ENCODE assay signal across 2 cellular contexts in the genomic region with DNA sequence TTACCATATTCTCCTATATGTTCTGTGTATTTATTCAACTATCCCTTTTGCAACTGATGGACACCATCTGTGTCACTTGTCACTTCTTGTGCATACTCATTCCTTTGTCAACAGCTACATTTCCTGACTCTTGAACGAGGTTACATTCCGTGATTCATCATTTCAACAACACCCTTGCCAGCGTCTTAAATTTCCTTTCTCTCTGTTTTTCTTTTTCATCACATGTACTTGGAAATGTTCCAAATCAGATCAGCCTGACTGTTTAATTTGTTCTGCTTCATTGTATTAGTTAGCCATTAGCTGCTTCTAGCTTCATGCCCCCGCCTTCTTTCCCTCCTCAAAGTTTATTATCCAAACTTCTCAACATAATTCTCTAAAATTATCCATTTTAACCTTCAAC.
A peak's percentile ranks its signal among the peaks of the same experiment; 100 is the strongest.
TF ChIP-seq lines count a peak whose summit lies in the region.

No MANE protein-coding gene starts in this region.

TF ChIP-seq in HEK293, 187 proteins besides CTCF, POLR2A, EP300 and RAD21 (continued from another document and continues in another):
- no peak for TF ChIP-seq ZNF350 (tag by site-specific recombination; IDR thresholded peaks at IDR 0.05)
- no peak for TF ChIP-seq ZNF626 (tag by site-specific recombination; IDR thresholded peaks at IDR 0.05)
- TF ChIP-seq ZNF654 (tag by site-specific recombination; IDR thresholded peaks at IDR 0.05; ENCODE audit: low read depth) = no peak
- peak; percentile 75; the same call in 1 of the 2 replicates for TF ChIP-seq TRIM28 (IDR thresholded peaks at IDR 0.05; ENCODE audit: borderline replicate concordance, low read length)
- TF ChIP-seq, protein P1, sequence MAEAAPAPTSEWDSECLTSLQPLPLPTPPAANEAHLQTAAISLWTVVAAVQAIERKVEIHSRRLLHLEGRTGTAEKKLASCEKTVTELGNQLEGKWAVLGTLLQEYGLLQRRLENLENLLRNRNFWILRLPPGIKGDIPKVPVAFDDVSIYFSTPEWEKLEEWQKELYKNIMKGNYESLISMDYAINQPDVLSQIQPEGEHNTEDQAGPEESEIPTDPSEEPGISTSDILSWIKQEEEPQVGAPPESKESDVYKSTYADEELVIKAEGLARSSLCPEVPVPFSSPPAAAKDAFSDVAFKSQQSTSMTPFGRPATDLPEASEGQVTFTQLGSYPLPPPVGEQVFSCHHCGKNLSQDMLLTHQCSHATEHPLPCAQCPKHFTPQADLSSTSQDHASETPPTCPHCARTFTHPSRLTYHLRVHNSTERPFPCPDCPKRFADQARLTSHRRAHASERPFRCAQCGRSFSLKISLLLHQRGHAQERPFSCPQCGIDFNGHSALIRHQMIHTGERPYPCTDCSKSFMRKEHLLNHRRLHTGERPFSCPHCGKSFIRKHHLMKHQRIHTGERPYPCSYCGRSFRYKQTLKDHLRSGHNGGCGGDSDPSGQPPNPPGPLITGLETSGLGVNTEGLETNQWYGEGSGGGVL (tag by site-specific recombination; IDR thresholded peaks at IDR 0.05) = no peak
- no peak for TF ChIP-seq ZNF121 (tag by site-specific recombination; IDR thresholded peaks at IDR 0.05)
- no peak for TF ChIP-seq ZNF768 (tag by site-specific recombination; IDR thresholded peaks at IDR 0.05)
- TF ChIP-seq, protein P2, sequence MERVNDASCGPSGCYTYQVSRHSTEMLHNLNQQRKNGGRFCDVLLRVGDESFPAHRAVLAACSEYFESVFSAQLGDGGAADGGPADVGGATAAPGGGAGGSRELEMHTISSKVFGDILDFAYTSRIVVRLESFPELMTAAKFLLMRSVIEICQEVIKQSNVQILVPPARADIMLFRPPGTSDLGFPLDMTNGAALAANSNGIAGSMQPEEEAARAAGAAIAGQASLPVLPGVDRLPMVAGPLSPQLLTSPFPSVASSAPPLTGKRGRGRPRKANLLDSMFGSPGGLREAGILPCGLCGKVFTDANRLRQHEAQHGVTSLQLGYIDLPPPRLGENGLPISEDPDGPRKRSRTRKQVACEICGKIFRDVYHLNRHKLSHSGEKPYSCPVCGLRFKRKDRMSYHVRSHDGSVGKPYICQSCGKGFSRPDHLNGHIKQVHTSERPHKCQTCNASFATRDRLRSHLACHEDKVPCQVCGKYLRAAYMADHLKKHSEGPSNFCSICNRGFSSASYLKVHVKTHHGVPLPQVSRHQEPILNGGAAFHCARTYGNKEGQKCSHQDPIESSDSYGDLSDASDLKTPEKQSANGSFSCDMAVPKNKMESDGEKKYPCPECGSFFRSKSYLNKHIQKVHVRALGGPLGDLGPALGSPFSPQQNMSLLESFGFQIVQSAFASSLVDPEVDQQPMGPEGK (tag by site-specific recombination; IDR thresholded peaks at IDR 0.05) = no peak
- TF ChIP-seq ZNF202 (tag by site-specific recombination; IDR thresholded peaks at IDR 0.05; ENCODE audit: borderline replicate concordance) = no peak
- TF ChIP-seq SP7 (tag by site-specific recombination; IDR thresholded peaks at IDR 0.05) = 0 out of 2 replicates have a peak, but pooled peaks have one; percentile 52
- TF ChIP-seq, protein P3, sequence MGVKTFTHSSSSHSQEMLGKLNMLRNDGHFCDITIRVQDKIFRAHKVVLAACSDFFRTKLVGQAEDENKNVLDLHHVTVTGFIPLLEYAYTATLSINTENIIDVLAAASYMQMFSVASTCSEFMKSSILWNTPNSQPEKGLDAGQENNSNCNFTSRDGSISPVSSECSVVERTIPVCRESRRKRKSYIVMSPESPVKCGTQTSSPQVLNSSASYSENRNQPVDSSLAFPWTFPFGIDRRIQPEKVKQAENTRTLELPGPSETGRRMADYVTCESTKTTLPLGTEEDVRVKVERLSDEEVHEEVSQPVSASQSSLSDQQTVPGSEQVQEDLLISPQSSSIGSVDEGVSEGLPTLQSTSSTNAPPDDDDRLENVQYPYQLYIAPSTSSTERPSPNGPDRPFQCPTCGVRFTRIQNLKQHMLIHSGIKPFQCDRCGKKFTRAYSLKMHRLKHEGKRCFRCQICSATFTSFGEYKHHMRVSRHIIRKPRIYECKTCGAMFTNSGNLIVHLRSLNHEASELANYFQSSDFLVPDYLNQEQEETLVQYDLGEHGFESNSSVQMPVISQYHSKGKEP (tag by site-specific recombination; IDR thresholded peaks at IDR 0.05) = no peak
- no peak for TF ChIP-seq ZNF223 (tag by site-specific recombination; IDR thresholded peaks at IDR 0.05)
- TF ChIP-seq KLF8 (tag by site-specific recombination; IDR thresholded peaks at IDR 0.05) = no peak
- TF ChIP-seq ZNF843 (tag by site-specific recombination; IDR thresholded peaks at IDR 0.05) = no peak
- no peak for TF ChIP-seq ZNF596 (tag by site-specific recombination; IDR thresholded peaks at IDR 0.05)
- TF ChIP-seq ZNF112 (tag by site-specific recombination; IDR thresholded peaks at IDR 0.05) = no peak
- TF ChIP-seq ZNF354C (tag by site-specific recombination; IDR thresholded peaks at IDR 0.05; ENCODE audit: borderline replicate concordance, low read depth) = no peak
- no peak for TF ChIP-seq ZNF10 (tag by site-specific recombination; IDR thresholded peaks at IDR 0.05)
- TF ChIP-seq, protein P4, sequence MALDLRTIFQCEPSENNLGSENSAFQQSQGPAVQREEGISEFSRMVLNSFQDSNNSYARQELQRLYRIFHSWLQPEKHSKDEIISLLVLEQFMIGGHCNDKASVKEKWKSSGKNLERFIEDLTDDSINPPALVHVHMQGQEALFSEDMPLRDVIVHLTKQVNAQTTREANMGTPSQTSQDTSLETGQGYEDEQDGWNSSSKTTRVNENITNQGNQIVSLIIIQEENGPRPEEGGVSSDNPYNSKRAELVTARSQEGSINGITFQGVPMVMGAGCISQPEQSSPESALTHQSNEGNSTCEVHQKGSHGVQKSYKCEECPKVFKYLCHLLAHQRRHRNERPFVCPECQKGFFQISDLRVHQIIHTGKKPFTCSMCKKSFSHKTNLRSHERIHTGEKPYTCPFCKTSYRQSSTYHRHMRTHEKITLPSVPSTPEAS (tag by site-specific recombination; IDR thresholded peaks at IDR 0.05) = no peak
- TF ChIP-seq GFI1B (tag by site-specific recombination; IDR thresholded peaks at IDR 0.05) = no peak
- TF ChIP-seq FEZF1 (tag by site-specific recombination; IDR thresholded peaks at IDR 0.05) = peak; percentile 68
- TF ChIP-seq WT1 (tag by site-specific recombination; IDR thresholded peaks at IDR 0.05) = peak; percentile 51; the same call in 1 of the 2 replicates
- TF ChIP-seq ZNF48 (tag by site-specific recombination; IDR thresholded peaks at IDR 0.05) = no peak
- no peak for TF ChIP-seq ZNF239 (tag by site-specific recombination; IDR thresholded peaks at IDR 0.05)
- no peak for TF ChIP-seq IKZF3 (tag by site-specific recombination; IDR thresholded peaks at IDR 0.05)
- TF ChIP-seq KLF9 (tag by site-specific recombination; IDR thresholded peaks at IDR 0.05; ENCODE audit: low read depth) = no peak
- TF ChIP-seq ZNF624 (tag by site-specific recombination; IDR thresholded peaks at IDR 0.05) = no peak
- TF ChIP-seq ZBTB48 (tag by site-specific recombination; IDR thresholded peaks at IDR 0.05) = no peak
- no peak for TF ChIP-seq ZSCAN16 (tag by site-specific recombination; IDR thresholded peaks at IDR 0.05)
- no peak for TF ChIP-seq ZBTB21 (tag by site-specific recombination; IDR thresholded peaks at IDR 0.05)
- no peak for TF ChIP-seq ZFP41 (tag by site-specific recombination; IDR thresholded peaks at IDR 0.05; ENCODE audit: borderline replicate concordance)
- TF ChIP-seq ZNF777 (tag by site-specific recombination; IDR thresholded peaks at IDR 0.05; ENCODE audit: borderline replicate concordance) = no peak
- no peak for TF ChIP-seq SCRT2 (tag by site-specific recombination; IDR thresholded peaks at IDR 0.05)

TF ChIP-seq in SK-N-SH, 30 proteins besides CTCF, POLR2A, EP300 and RAD21 (continued from another document):
- TF ChIP-seq, protein P5, sequence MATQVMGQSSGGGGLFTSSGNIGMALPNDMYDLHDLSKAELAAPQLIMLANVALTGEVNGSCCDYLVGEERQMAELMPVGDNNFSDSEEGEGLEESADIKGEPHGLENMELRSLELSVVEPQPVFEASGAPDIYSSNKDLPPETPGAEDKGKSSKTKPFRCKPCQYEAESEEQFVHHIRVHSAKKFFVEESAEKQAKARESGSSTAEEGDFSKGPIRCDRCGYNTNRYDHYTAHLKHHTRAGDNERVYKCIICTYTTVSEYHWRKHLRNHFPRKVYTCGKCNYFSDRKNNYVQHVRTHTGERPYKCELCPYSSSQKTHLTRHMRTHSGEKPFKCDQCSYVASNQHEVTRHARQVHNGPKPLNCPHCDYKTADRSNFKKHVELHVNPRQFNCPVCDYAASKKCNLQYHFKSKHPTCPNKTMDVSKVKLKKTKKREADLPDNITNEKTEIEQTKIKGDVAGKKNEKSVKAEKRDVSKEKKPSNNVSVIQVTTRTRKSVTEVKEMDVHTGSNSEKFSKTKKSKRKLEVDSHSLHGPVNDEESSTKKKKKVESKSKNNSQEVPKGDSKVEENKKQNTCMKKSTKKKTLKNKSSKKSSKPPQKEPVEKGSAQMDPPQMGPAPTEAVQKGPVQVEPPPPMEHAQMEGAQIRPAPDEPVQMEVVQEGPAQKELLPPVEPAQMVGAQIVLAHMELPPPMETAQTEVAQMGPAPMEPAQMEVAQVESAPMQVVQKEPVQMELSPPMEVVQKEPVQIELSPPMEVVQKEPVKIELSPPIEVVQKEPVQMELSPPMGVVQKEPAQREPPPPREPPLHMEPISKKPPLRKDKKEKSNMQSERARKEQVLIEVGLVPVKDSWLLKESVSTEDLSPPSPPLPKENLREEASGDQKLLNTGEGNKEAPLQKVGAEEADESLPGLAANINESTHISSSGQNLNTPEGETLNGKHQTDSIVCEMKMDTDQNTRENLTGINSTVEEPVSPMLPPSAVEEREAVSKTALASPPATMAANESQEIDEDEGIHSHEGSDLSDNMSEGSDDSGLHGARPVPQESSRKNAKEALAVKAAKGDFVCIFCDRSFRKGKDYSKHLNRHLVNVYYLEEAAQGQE (IDR thresholded peaks at IDR 0.05; ENCODE audit: low read depth, low read length) = no peak
- TF ChIP-seq FOSL2 (IDR thresholded peaks at IDR 0.05; ENCODE audit: borderline replicate concordance, low read depth) = peak; percentile 88
- TF ChIP-seq RXRA (IDR thresholded peaks at IDR 0.05; ENCODE audit: borderline replicate concordance, low read depth) = peak; percentile 87; the same call in 1 of the 2 replicates
- no peak for TF ChIP-seq TAF1 (IDR thresholded peaks at IDR 0.05; ENCODE audit: borderline replicate concordance, low read depth, low read length)
- peak; percentile 96 for TF ChIP-seq TCF12 (IDR thresholded peaks at IDR 0.05)
- TF ChIP-seq, protein P6, sequence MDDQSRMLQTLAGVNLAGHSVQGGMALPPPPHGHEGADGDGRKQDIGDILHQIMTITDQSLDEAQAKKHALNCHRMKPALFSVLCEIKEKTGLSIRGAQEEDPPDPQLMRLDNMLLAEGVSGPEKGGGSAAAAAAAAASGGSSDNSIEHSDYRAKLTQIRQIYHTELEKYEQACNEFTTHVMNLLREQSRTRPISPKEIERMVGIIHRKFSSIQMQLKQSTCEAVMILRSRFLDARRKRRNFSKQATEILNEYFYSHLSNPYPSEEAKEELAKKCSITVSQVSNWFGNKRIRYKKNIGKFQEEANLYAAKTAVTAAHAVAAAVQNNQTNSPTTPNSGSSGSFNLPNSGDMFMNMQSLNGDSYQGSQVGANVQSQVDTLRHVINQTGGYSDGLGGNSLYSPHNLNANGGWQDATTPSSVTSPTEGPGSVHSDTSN (IDR thresholded peaks at IDR 0.05) = peak; percentile 97
- TF ChIP-seq, protein P7, sequence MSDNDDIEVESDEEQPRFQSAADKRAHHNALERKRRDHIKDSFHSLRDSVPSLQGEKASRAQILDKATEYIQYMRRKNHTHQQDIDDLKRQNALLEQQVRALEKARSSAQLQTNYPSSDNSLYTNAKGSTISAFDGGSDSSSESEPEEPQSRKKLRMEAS (IDR thresholded peaks at IDR 0.05; ENCODE audit: low read depth) = peak; percentile 29; the same call in 1 of the 2 replicates
- TF ChIP-seq NFIC (IDR thresholded peaks at IDR 0.05; ENCODE audit: borderline replicate concordance) = peak; percentile 98
- TF ChIP-seq, protein P8, sequence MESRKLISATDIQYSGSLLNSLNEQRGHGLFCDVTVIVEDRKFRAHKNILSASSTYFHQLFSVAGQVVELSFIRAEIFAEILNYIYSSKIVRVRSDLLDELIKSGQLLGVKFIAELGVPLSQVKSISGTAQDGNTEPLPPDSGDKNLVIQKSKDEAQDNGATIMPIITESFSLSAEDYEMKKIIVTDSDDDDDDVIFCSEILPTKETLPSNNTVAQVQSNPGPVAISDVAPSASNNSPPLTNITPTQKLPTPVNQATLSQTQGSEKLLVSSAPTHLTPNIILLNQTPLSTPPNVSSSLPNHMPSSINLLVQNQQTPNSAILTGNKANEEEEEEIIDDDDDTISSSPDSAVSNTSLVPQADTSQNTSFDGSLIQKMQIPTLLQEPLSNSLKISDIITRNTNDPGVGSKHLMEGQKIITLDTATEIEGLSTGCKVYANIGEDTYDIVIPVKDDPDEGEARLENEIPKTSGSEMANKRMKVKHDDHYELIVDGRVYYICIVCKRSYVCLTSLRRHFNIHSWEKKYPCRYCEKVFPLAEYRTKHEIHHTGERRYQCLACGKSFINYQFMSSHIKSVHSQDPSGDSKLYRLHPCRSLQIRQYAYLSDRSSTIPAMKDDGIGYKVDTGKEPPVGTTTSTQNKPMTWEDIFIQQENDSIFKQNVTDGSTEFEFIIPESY (IDR thresholded peaks at IDR 0.05; ENCODE audit: borderline replicate concordance, low read depth) = peak; percentile 75; the same call in 1 of the 2 replicates
- TF ChIP-seq GATA2 (CRISPR knock-in tag; IDR thresholded peaks at IDR 0.05) = no peak
- TF ChIP-seq JUND (IDR thresholded peaks at IDR 0.05) = peak; percentile 88
- TF ChIP-seq, protein P9, sequence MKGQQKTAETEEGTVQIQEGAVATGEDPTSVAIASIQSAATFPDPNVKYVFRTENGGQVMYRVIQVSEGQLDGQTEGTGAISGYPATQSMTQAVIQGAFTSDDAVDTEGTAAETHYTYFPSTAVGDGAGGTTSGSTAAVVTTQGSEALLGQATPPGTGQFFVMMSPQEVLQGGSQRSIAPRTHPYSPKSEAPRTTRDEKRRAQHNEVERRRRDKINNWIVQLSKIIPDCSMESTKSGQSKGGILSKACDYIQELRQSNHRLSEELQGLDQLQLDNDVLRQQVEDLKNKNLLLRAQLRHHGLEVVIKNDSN (IDR thresholded peaks at IDR 0.05; ENCODE audit: borderline replicate concordance, low read depth) = 0 out of 2 replicates have a peak, but pooled peaks have one; percentile 14
